ENCODE assay signal across 1 cellular context in genomic region chr19:1651061-1651547, GRCh38.
TF ChIP-seq lines count a peak whose summit lies in the region.

No MANE protein-coding gene starts in this region.

TF ChIP-seq in GM12878, 131 proteins besides CTCF, POLR2A, EP300 and RAD21 (continued from another document and continues in another):
- TF ChIP-seq ZBTB40 (IDR thresholded peaks at IDR 0.05; ENCODE audit: borderline replicate concordance) (no peak), SMC3 (IDR thresholded peaks at IDR 0.05; ENCODE audit: borderline replicate concordance, low read length) (no peak), MYC (IDR thresholded peaks at IDR 0.05; ENCODE audit: insufficient read depth, insufficient read length, insufficient replicate concordance, low read length, severe bottlenecking) (no peak), YBX1 (IDR thresholded peaks at IDR 0.05) (no peak), PAX8 (IDR thresholded peaks at IDR 0.05) (no peak), TARDBP (IDR thresholded peaks at IDR 0.05; ENCODE audit: borderline replicate concordance) (peak; percentile 70; the same call in 1 of the 2 replicates), SMAD1 (IDR thresholded peaks at IDR 0.05; ENCODE audit: low read depth, partially characterized antibody) (no peak), HCFC1 (IDR thresholded peaks at IDR 0.05; ENCODE audit: low read length) (no peak), IKZF2 (IDR thresholded peaks at IDR 0.05) (peak in 1 of 2 experiments; percentile 27; a peak in 1 of 4 replicates), STAT3 (IDR thresholded peaks at IDR 0.05; ENCODE audit: low read depth, low read length) (no peak), PBX3 (IDR thresholded peaks at IDR 0.05; ENCODE audit: insufficient replicate concordance, low read depth, low read length) (no peak), ZBTB33 (IDR thresholded peaks at IDR 0.05) (no peak), TCF3 (IDR thresholded peaks at IDR 0.05; ENCODE audit: borderline replicate concordance, insufficient read depth, low read depth, low read length) (no peak), RCOR1 (conservative IDR thresholded peaks at IDR 0.05; ENCODE audit: low read depth, low read length) (no peak), ASH2L (IDR thresholded peaks at IDR 0.05; ENCODE audit: borderline replicate concordance, low read depth) (no peak), TAF1 (IDR thresholded peaks at IDR 0.05; ENCODE audit: borderline replicate concordance, low read depth, low read length) (peak; percentile 51; the same call in 1 of the 2 replicates), POLR2AphosphoS2 (IDR thresholded peaks at IDR 0.05; ENCODE audit: low read depth, low read length) (no peak), ATF7 (IDR thresholded peaks at IDR 0.05; ENCODE audit: low read depth) (no peak), ZNF384 (IDR thresholded peaks at IDR 0.05; ENCODE audit: borderline replicate concordance, low read depth, low read length) (peak; percentile 95), SMARCA5 (IDR thresholded peaks at IDR 0.05) (0 out of 2 replicates have a peak, but pooled peaks have one; percentile 24), ZBED1 (IDR thresholded peaks at IDR 0.05; ENCODE audit: borderline replicate concordance) (no peak; the same call in 1 of the 2 replicates), CHD1 (IDR thresholded peaks at IDR 0.05; ENCODE audit: low read depth, low read length) (no peak), FOXK2 (IDR thresholded peaks at IDR 0.05) (no peak), CEBPB (IDR thresholded peaks at IDR 0.05; ENCODE audit: borderline replicate concordance in 1 of 2, low read depth in 2 of 2, low read length in 2 of 2) (no peak), HDAC2 (IDR thresholded peaks at IDR 0.05) (no peak), ZNF24 (IDR thresholded peaks at IDR 0.05) (no peak), RB1 (IDR thresholded peaks at IDR 0.05; ENCODE audit: borderline replicate concordance) (no peak), STAT1 (conservative IDR thresholded peaks at IDR 0.05) (no peak), TCF12 (IDR thresholded peaks at IDR 0.05; ENCODE audit: low read depth, low read length) (0 out of 2 replicates have a peak, but pooled peaks have one; percentile 6), MTA3 (IDR thresholded peaks at IDR 0.05; ENCODE audit: borderline replicate concordance, low read length) (no peak), KAT2A (conservative IDR thresholded peaks at IDR 0.05; ENCODE audit: control insufficient read depth, low read depth, low read length) (no peak), PAX5 (IDR thresholded peaks at IDR 0.05; ENCODE audit: borderline replicate concordance, low read depth, low read length) (peak; percentile 49; the same call in 1 of the 2 replicates)
- TF ChIP-seq, protein P1, sequence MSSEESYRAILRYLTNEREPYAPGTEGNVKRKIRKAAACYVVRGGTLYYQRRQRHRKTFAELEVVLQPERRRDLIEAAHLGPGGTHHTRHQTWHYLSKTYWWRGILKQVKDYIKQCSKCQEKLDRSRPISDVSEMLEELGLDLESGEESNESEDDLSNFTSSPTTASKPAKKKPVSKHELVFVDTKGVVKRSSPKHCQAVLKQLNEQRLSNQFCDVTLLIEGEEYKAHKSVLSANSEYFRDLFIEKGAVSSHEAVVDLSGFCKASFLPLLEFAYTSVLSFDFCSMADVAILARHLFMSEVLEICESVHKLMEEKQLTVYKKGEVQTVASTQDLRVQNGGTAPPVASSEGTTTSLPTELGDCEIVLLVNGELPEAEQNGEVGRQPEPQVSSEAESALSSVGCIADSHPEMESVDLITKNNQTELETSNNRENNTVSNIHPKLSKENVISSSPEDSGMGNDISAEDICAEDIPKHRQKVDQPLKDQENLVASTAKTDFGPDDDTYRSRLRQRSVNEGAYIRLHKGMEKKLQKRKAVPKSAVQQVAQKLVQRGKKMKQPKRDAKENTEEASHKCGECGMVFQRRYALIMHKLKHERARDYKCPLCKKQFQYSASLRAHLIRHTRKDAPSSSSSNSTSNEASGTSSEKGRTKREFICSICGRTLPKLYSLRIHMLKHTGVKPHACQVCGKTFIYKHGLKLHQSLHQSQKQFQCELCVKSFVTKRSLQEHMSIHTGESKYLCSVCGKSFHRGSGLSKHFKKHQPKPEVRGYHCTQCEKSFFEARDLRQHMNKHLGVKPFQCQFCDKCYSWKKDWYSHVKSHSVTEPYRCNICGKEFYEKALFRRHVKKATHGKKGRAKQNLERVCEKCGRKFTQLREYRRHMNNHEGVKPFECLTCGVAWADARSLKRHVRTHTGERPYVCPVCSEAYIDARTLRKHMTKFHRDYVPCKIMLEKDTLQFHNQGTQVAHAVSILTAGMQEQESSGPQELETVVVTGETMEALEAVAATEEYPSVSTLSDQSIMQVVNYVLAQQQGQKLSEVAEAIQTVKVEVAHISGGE (CRISPR knock-in tag; IDR thresholded peaks at IDR 0.05) = no peak
- TF ChIP-seq, protein P2, sequence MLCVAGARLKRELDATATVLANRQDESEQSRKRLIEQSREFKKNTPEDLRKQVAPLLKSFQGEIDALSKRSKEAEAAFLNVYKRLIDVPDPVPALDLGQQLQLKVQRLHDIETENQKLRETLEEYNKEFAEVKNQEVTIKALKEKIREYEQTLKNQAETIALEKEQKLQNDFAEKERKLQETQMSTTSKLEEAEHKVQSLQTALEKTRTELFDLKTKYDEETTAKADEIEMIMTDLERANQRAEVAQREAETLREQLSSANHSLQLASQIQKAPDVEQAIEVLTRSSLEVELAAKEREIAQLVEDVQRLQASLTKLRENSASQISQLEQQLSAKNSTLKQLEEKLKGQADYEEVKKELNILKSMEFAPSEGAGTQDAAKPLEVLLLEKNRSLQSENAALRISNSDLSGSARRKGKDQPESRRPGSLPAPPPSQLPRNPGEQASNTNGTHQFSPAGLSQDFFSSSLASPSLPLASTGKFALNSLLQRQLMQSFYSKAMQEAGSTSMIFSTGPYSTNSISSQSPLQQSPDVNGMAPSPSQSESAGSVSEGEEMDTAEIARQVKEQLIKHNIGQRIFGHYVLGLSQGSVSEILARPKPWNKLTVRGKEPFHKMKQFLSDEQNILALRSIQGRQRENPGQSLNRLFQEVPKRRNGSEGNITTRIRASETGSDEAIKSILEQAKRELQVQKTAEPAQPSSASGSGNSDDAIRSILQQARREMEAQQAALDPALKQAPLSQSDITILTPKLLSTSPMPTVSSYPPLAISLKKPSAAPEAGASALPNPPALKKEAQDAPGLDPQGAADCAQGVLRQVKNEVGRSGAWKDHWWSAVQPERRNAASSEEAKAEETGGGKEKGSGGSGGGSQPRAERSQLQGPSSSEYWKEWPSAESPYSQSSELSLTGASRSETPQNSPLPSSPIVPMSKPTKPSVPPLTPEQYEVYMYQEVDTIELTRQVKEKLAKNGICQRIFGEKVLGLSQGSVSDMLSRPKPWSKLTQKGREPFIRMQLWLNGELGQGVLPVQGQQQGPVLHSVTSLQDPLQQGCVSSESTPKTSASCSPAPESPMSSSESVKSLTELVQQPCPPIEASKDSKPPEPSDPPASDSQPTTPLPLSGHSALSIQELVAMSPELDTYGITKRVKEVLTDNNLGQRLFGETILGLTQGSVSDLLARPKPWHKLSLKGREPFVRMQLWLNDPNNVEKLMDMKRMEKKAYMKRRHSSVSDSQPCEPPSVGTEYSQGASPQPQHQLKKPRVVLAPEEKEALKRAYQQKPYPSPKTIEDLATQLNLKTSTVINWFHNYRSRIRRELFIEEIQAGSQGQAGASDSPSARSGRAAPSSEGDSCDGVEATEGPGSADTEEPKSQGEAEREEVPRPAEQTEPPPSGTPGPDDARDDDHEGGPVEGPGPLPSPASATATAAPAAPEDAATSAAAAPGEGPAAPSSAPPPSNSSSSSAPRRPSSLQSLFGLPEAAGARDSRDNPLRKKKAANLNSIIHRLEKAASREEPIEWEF (IDR thresholded peaks at IDR 0.05; ENCODE audit: insufficient replicate concordance, low read depth, low read length) = no peak
- TF ChIP-seq, protein P3, sequence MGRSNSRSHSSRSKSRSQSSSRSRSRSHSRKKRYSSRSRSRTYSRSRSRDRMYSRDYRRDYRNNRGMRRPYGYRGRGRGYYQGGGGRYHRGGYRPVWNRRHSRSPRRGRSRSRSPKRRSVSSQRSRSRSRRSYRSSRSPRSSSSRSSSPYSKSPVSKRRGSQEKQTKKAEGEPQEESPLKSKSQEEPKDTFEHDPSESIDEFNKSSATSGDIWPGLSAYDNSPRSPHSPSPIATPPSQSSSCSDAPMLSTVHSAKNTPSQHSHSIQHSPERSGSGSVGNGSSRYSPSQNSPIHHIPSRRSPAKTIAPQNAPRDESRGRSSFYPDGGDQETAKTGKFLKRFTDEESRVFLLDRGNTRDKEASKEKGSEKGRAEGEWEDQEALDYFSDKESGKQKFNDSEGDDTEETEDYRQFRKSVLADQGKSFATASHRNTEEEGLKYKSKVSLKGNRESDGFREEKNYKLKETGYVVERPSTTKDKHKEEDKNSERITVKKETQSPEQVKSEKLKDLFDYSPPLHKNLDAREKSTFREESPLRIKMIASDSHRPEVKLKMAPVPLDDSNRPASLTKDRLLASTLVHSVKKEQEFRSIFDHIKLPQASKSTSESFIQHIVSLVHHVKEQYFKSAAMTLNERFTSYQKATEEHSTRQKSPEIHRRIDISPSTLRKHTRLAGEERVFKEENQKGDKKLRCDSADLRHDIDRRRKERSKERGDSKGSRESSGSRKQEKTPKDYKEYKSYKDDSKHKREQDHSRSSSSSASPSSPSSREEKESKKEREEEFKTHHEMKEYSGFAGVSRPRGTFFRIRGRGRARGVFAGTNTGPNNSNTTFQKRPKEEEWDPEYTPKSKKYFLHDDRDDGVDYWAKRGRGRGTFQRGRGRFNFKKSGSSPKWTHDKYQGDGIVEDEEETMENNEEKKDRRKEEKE (IDR thresholded peaks at IDR 0.05) = no peak
- TF ChIP-seq, protein P4, sequence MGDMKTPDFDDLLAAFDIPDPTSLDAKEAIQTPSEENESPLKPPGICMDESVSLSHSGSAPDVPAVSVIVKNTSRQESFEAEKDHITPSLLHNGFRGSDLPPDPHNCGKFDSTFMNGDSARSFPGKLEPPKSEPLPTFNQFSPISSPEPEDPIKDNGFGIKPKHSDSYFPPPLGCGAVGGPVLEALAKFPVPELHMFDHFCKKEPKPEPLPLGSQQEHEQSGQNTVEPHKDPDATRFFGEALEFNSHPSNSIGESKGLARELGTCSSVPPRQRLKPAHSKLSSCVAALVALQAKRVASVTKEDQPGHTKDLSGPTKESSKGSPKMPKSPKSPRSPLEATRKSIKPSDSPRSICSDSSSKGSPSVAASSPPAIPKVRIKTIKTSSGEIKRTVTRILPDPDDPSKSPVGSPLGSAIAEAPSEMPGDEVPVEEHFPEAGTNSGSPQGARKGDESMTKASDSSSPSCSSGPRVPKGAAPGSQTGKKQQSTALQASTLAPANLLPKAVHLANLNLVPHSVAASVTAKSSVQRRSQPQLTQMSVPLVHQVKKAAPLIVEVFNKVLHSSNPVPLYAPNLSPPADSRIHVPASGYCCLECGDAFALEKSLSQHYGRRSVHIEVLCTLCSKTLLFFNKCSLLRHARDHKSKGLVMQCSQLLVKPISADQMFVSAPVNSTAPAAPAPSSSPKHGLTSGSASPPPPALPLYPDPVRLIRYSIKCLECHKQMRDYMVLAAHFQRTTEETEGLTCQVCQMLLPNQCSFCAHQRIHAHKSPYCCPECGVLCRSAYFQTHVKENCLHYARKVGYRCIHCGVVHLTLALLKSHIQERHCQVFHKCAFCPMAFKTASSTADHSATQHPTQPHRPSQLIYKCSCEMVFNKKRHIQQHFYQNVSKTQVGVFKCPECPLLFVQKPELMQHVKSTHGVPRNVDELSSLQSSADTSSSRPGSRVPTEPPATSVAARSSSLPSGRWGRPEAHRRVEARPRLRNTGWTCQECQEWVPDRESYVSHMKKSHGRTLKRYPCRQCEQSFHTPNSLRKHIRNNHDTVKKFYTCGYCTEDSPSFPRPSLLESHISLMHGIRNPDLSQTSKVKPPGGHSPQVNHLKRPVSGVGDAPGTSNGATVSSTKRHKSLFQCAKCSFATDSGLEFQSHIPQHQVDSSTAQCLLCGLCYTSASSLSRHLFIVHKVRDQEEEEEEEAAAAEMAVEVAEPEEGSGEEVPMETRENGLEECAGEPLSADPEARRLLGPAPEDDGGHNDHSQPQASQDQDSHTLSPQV (IDR thresholded peaks at IDR 0.05) = no peak
